Comparison of ENCODE assay signal across 8 cellular contexts in genomic region chr11:76919887-76920746, GRCh38. TPM values are rescaled to one million over a fixed set of nuclear protein-coding genes. Genes with fewer than 3 reads are reported as not detected.
DNase-seq lines count a peak whose midpoint lies in the region; ATAC-seq, FAIRE-seq and TF ChIP-seq lines count a peak whose summit lies in the region.

No MANE protein-coding gene starts in this region.

- no peaks in the 10 kb centered on the region for H3F3A ChIP-seq in PC-9 (ENCODE audit: insufficient read depth, low read depth)

- H3K9me3 ChIP-seq in PC-9 (ENCODE audit: insufficient read depth, low read depth) (no peaks in the 10 kb centered on the region), esophagus muscularis mucosa (no peaks in the 10 kb centered on the region)

- peak overlapping the region in 1 of 6 donors; percentile 84 for H3K27ac Mint-ChIP-seq in naive B cell

- H3K27me3 ChIP-seq in PC-9 (ENCODE audit: insufficient read depth, low read depth), result no peaks in the 10 kb centered on the region
- H3K27me3 ChIP-seq in esophagus muscularis mucosa, result no peaks in the 10 kb centered on the region

- H3K4me3 ChIP-seq in AG09309 (ENCODE audit: control insufficient read depth, low read depth, low read length) (no peak overlapping the region), PC-9 (no peak overlapping the region), esophagus muscularis mucosa (no peak overlapping the region)

- TF ChIP-seq EP300 in esophagus muscularis mucosa (IDR thresholded peaks at IDR 0.05), result no peak

- TF ChIP-seq POLR2A in esophagus muscularis mucosa (IDR thresholded peaks at IDR 0.05; ENCODE audit: low read depth), result no peak

- H3K27ac ChIP-seq in PC-9 (no peak overlapping the region), esophagus muscularis mucosa (replicated peaks in 1 of 4) (no peak overlapping the region)

- H3K4me2 ChIP-seq in PC-9, result peak overlapping the region; percentile 23

- ATAC-seq in naive B cell (ENCODE audit: low read depth in 2 of 2), result peak; percentile 73 to 75

- TF ChIP-seq CTCF in AG09309 (IDR thresholded peaks at IDR 0.05; ENCODE audit: control insufficient read depth, insufficient read depth, low read depth, low read length, missing control alignments) (peak; percentile 88), PC-9 (conservative IDR thresholded peaks at IDR 0.05) (peak; percentile 96), esophagus muscularis mucosa (IDR thresholded peaks at IDR 0.05) (peak; percentile 71 to 88 (median 74))

- peaks cover 0 to 8% (median 8%) of the 10 kb centered on the region in 3 donors for H3K4me1 Mint-ChIP-seq in naive B cell

- H3K4me1 ChIP-seq in PC-9 (replicated peaks; ENCODE audit: insufficient read depth) (peaks cover 12% of the 10 kb centered on the region), esophagus muscularis mucosa (peaks cover 12 to 15% (median 14%) of the 10 kb centered on the region in 4 donors)

- H3K9me3 Mint-ChIP-seq in naive B cell, result no peaks in the 10 kb centered on the region

- H3K36me3 Mint-ChIP-seq in naive B cell, result no peaks in the 10 kb centered on the region

- H3K9me2 ChIP-seq in PC-9 (ENCODE audit: insufficient read depth), result no peaks in the 10 kb centered on the region

- H3K79me2 ChIP-seq in PC-9 (ENCODE audit: low read depth), result no peaks in the 10 kb centered on the region

- H3K4me3 Mint-ChIP-seq in naive B cell, result peak overlapping the region in 7 of 8 donors; percentile 29 to 90 (median 70)

- intact Hi-C loops in PC-9 (cut with micrococcal nuclease; ENCODE audit: unreplicated experiment), result loop anchor here (1.0 to 5.0 kb wide), 5 partner anchors 113 to 268 kb away; no protein-coding TSS in a partner anchor
- intact Hi-C loops in esophagus muscularis mucosa (cut with DNase I), result loop anchor here (2.0 to 5.0 kb wide), 3 partner anchors 113 to 185 kb away; no protein-coding TSS in a partner anchor

- 50% methylated on average over 6 of the region's 7 CpGs for WGBS in esophagus muscularis mucosa

- no peak overlapping the region for H2AFZ ChIP-seq in PC-9

- H3K27me3 Mint-ChIP-seq in naive B cell, result no peaks in the 10 kb centered on the region

- no peaks in the 10 kb centered on the region for H4K20me1 ChIP-seq in PC-9 (ENCODE audit: insufficient read depth)

- no peaks in the 10 kb centered on the region for H3K36me3 ChIP-seq in PC-9 (ENCODE audit: low read depth)
- no peaks in the 10 kb centered on the region for H3K36me3 ChIP-seq in esophagus muscularis mucosa

- FAIRE-seq in GM19239 (lab: Jason Lieb, UNC), result peak; percentile 91

- POLR2A ChIA-PET in PC-9 (lab: Charles Lee; ENCODE audit: unreplicated experiment), result no interaction called here

- CTCF ChIA-PET in PC-9 (lab: Charles Lee), result interaction anchor here (0.5 to 2.6 kb wide), 20 partner anchors 17 to 392 kb away, joined by 3 to 29 read pairs (median 6); no protein-coding TSS in a partner anchor

- BruUV-seq in PC-9 (replicated peaks; lab: Mats Ljungman, UMichigan), result no TSS peak

- DNase-seq in AG09309 (ENCODE audit: low read depth) (peak; percentile 70), GM19239 (ENCODE audit: insufficient read length, low spot score) (peak; percentile 31), Kasumi-1 (lab: John Stamatoyannopoulos, UW) (peak; percentile 89 to 92), PC-9 (peak; percentile 67 to 68), esophagus muscularis mucosa (ENCODE audit: extremely low spot score) (no peak), naive B cell (peak; percentile 65)
- peak; percentile 57 for DNase-seq in activated T-cell treated with anti-CD3 and anti-CD28 coated beads, Interleukin-2, amount 50 U/mL, for 1 hour
- DNase-seq in stimulated activated naive CD4-positive, alpha-beta T cell (lab: John Stamatoyannopoulos, UW), result peak; percentile 14 to 78 (median 38)

RNA-seq across cellular contexts. Expression of gene ACER3, which starts 59.4 kb away (rescaled TPM):
- total RNA-seq in PC-9 (2021) (15.8 and 21.3 TPM in 2 replicates), esophagus muscularis mucosa (10 to 100 TPM; 10.5 to 12.8 (median 11.2) TPM)
- 10 to 100 TPM in 1 of 6 donors, 1 to 10 TPM in 5; 3.3 to 12.0 (median 5.3) TPM for polyA plus RNA-seq in naive B cell (ENCODE audit: low read depth in 6 of 6)
